Comparison of ENCODE assay signal across 1 cellular context in genomic region chr1:10494754-10495474, GRCh38.
TF ChIP-seq lines count a peak whose summit lies in the region.

No MANE protein-coding gene starts in this region.

TF ChIP-seq in endothelial cell of umbilical vein, 7 proteins besides CTCF, POLR2A, EP300 and RAD21 (continued from another document):
- TF ChIP-seq, protein P1, sequence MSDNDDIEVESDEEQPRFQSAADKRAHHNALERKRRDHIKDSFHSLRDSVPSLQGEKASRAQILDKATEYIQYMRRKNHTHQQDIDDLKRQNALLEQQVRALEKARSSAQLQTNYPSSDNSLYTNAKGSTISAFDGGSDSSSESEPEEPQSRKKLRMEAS (IDR thresholded peaks at IDR 0.05; ENCODE audit: insufficient read depth, insufficient read length), result no peak
- no peak for TF ChIP-seq GATA2 (IDR thresholded peaks at IDR 0.05; ENCODE audit: insufficient read depth, insufficient read length, low read depth, low read length)
- no peak for TF ChIP-seq JUN (IDR thresholded peaks at IDR 0.05; ENCODE audit: borderline replicate concordance, insufficient read depth, insufficient read length, low read depth)
- TF ChIP-seq POLR2AphosphoS5 (IDR thresholded peaks at IDR 0.05; ENCODE audit: insufficient read depth, low read depth, low read length), result no peak
